Comparison of ENCODE assay signal across 11 cellular contexts in the genomic region with DNA sequence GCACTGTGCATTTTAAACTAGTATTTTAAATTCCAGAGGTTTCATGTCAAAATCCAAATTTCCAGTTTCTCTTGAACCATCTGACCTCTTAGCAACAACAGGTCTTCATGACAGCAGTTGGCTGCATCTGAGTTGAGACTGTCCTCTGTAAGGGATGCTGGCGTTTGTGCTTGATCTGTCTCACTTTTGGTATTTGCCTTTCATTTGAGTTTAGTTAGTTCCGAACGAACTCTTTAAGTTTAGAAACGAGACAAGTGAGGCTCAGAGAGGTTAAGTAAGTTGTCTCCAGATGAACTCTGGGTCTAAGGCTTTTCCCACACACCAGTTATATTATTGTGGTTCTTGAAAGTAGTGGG.
A peak's percentile ranks its signal among the peaks of the same experiment; 100 is the strongest.
DNase-seq lines count a peak whose midpoint lies in the region; ATAC-seq lines count a peak whose summit lies in the region.
"Had no signal": no experiment of that assay in that cellular context is flagged by ENCODE, and none has a peak within 500 bp of the region (broad histone marks: within the 10 kb centered on the region; RNA-seq: fewer than 3 reads in every experiment).

No MANE protein-coding gene starts in this region.

- H3K27ac ChIP-seq in caudate nucleus (ENCODE audit: low read depth, low read length), result peak overlapping the region; percentile 22
- H3K27ac ChIP-seq: KMS-11 had no signal

- DNase-seq in caudate nucleus (lab: John Stamatoyannopoulos, UW) (no peak), LoVo (ENCODE audit: low spot score) (no peak), SKM-1 (lab: John Stamatoyannopoulos, UW; ENCODE audit: unreplicated experiment) (no peak), SIG-M5 (lab: John Stamatoyannopoulos, UW) (no peak), cerebellar cortex (ENCODE audit: low spot score) (no peak)
- DNase-seq: CD8-positive, alpha-beta memory T cell; NCI-H524 had no signal

- ATAC-seq in GM18508 (IDR thresholded peaks at IDR 0.05; ENCODE audit: insufficient read depth, unreplicated experiment) (peak; percentile 23), GM19455 (IDR thresholded peaks at IDR 0.05; ENCODE audit: unreplicated experiment) (peak; percentile 54), HG02973 (IDR thresholded peaks at IDR 0.05; ENCODE audit: unreplicated experiment) (peak; percentile 55)
